ENCODE assay signal across 18 cellular contexts in genomic region chr1:22806584-22806983, GRCh38.
DNase-seq lines count a peak whose midpoint lies in the region; ATAC-seq and TF ChIP-seq lines count a peak whose summit lies in the region.
"Had no signal": no experiment of that assay in that cellular context is flagged by ENCODE, and none has a peak within 500 bp of the region (broad histone marks: within the 10 kb centered on the region; RNA-seq: fewer than 3 reads in every experiment).

No MANE protein-coding gene starts in this region.

- H3K36me3 ChIP-seq in uterus, result no peaks in the 10 kb centered on the region
- H3K36me3 ChIP-seq: HAP-1, vagina had no signal

- DNase-seq in C1 segment of cervical spinal cord (lab: John Stamatoyannopoulos, UW), result peak in 12 of 14 donors; percentile 10 to 86 (median 68)
- peak; percentile 87 for DNase-seq in NCI-H146 (lab: John Stamatoyannopoulos, UW)
- DNase-seq in SK-N-DZ (ENCODE audit: low spot score), result peak; percentile 58
- peak; percentile 54 for DNase-seq in iPS-NIHi11 (ENCODE audit: low spot score)
- DNase-seq in uterus, result no peak
- no peak for DNase-seq in DMS 273 treated with DMSO at 0.1 percent for 48 hours (lab: John Stamatoyannopoulos, UW)
- no peak for DNase-seq in stimulated activated naive CD8-positive, alpha-beta T cell treated with anti-CD3 and anti-CD28 coated beads, Interleukin-15, Interleukin-2, amounts not matched to agents 100 U/mL and 50 U/mL, for 24 hours
- DNase-seq: activated effector memory CD4-positive, alpha-beta T cell treated with Interleukin-2 at 50 U/mL for 16 hours; CD8-positive, alpha-beta T cell; cortex of kidney; left cardiac atrium; NCI-H510A; psoas muscle; stimulated activated naive CD8-positive, alpha-beta T cell treated with anti-CD3 and anti-CD28 coated beads, Interleukin-15, amount 100 ng/mL, for 72 hours had no signal

- no peak for TF ChIP-seq CTCF in uterus (IDR thresholded peaks at IDR 0.05)

- intact Hi-C loops in uterus (cut with DNase I; ENCODE audit: low total_unique reads), result no loop called here

- H3K27me3 ChIP-seq in uterus, result no peaks in the 10 kb centered on the region
- H3K27me3 ChIP-seq: vagina had no signal

- no peak for TF ChIP-seq POLR2A in uterus (IDR thresholded peaks at IDR 0.05)

- peaks cover 0 to 4% of the 10 kb centered on the region in 2 donors for H3K4me1 ChIP-seq in uterus
- H3K4me1 ChIP-seq: HAP-1 had no signal

- no peak overlapping the region for H3K4me3 ChIP-seq in uterus
- H3K4me3 ChIP-seq: HAP-1, psoas muscle, vagina had no signal

- H3K9me3 ChIP-seq in uterus, result no peaks in the 10 kb centered on the region
- H3K9me3 ChIP-seq: HAP-1, psoas muscle, vagina had no signal

- H3K27ac ChIP-seq in uterus, result no peak overlapping the region
- H3K27ac ChIP-seq: psoas muscle, vagina, VCaP had no signal

- ATAC-seq in GM18511 (IDR thresholded peaks at IDR 0.05; ENCODE audit: unreplicated experiment), result no peak
- no peak for ATAC-seq in stimulated activated naive CD8-positive, alpha-beta T cell treated with anti-CD3 and anti-CD28 coated beads, Interleukin-15, Interleukin-2, amounts not matched to agents 100 U/mL and 50 U/mL, for 24 hours
- ATAC-seq: CD8-positive, alpha-beta T cell; left cardiac atrium; psoas muscle; stimulated activated naive CD8-positive, alpha-beta T cell treated with anti-CD3 and anti-CD28 coated beads, Interleukin-15, amount 100 ng/mL, for 72 hours had no signal

Comparison
In these comparisons a context has a peak if more than half of its experiments do, and no peak if none do; other contexts are left out.
1. DNase-seq: peak in C1 segment of cervical spinal cord (12 of 14), NCI-H146 (single experiment), SK-N-DZ (single experiment) and iPS-NIHi11 (single experiment); none in uterus (0 of 2), DMS 273 treated with DMSO at 0.1 percent for 48 hours (single experiment) and stimulated activated naive CD8-positive, alpha-beta T cell treated with anti-CD3 and anti-CD28 coated beads, Interleukin-15, Interleukin-2, amounts not matched to agents 100 U/mL and 50 U/mL, for 24 hours (single experiment).